Comparison of ENCODE assay signal across 9 cellular contexts in the genomic region with DNA sequence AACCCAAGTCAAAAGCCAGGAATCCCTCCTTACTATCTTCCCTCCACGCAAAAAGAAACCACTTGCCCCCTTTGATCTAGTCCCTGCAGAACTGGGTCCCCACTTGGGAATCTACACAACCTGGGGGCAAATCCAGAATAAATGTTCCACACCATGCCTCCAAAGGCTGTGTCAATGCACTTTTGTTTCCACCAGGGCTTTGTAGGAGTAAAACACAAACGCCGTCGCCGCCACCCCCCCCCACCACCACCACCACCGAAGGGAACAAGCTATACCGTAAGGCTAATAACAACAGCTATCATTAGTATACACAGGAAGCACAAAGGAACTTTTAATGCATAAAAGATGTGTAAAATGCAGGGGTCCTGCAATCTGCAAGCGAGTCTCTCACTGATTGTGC. TPM values are rescaled to one million over a fixed set of nuclear protein-coding genes. Genes with fewer than 3 reads are reported as not detected.
A peak's percentile ranks its signal among the peaks of the same experiment; 100 is the strongest.
DNase-seq lines count a peak whose midpoint lies in the region; ATAC-seq and TF ChIP-seq lines count a peak whose summit lies in the region.
"Had no signal": no experiment of that assay in that cellular context is flagged by ENCODE, and none has a peak within 500 bp of the region (broad histone marks: within the 10 kb centered on the region; RNA-seq: fewer than 3 reads in every experiment).

No MANE protein-coding gene starts in this region.

- H3K4me2 ChIP-seq in Karpas-422 (ENCODE audit: low read depth, low read length, poor library complexity, severe bottlenecking): peak overlapping the region; percentile 42
- H3K4me2 ChIP-seq in neural progenitor cell: peak overlapping the region; percentile 95

- H4K20me1 ChIP-seq in Karpas-422 (ENCODE audit: insufficient read depth, low read depth, low read length) (peaks cover 87% of the 10 kb centered on the region), neural progenitor cell (ENCODE audit: low read depth) (peaks cover 98% of the 10 kb centered on the region)

- POLR2A ChIA-PET in CD8-positive, alpha-beta memory T cell (lab: Charles Lee): interaction anchor here (0.6 kb wide), 1 partner anchor 12 kb away, joined by 3 read pairs; no protein-coding TSS in a partner anchor

- intact Hi-C loops in body of pancreas (cut with DNase I): no loop called here

- CTCF ChIA-PET in CD8-positive, alpha-beta memory T cell (lab: Charles Lee): no interaction called here

- H3K9me3 Mint-ChIP-seq in CD8-positive, alpha-beta memory T cell: no peaks in the 10 kb centered on the region
- peaks cover 25% of the 10 kb centered on the region for H3K9me3 Mint-ChIP-seq in neural progenitor cell

- no peaks in the 10 kb centered on the region for H3K36me3 ChIP-seq in CD8-positive, alpha-beta memory T cell (ENCODE audit: insufficient read depth, low read length)
- H3K36me3 ChIP-seq in Karpas-422 (ENCODE audit: insufficient read depth, low read length) (no peaks in the 10 kb centered on the region), body of pancreas (replicated peaks in 1 of 2; ENCODE audit: insufficient read depth in 1 of 2, low read depth in 2 of 2) (no peaks in the 10 kb centered on the region), neural progenitor cell (no peaks in the 10 kb centered on the region)

- H3K27me3 Mint-ChIP-seq in CD8-positive, alpha-beta memory T cell: peaks cover 0 to 21% of the 10 kb centered on the region in 2 donors
- H3K27me3 Mint-ChIP-seq in neural progenitor cell (ENCODE audit: insufficient read depth, low read depth): peaks cover 7% of the 10 kb centered on the region

- H3F3A ChIP-seq in neural progenitor cell (ENCODE audit: low read depth): peaks cover 33% of the 10 kb centered on the region

- no peak for DNase-seq in CD8-positive, alpha-beta memory T cell
- DNase-seq in Karpas-422: no peak
- DNase-seq in body of pancreas: no peak
- DNase-seq in neural progenitor cell (ENCODE audit: low spot score): no peak
- no peak for DNase-seq in dermis blood vessel endothelial cell
- DNase-seq in ureter (ENCODE audit: low spot score): no peak
- no peak for DNase-seq in GOT3 (lab: John Stamatoyannopoulos, UW)
- DNase-seq: NCI-H1417 treated with DMSO at 0.1 percent for 48 hours had no signal

- no peaks in the 10 kb centered on the region for H3K9me3 ChIP-seq in CD8-positive, alpha-beta memory T cell (ENCODE audit: low read length)
- H3K9me3 ChIP-seq in Karpas-422 (ENCODE audit: low read length) (no peaks in the 10 kb centered on the region), body of pancreas (no peaks in the 10 kb centered on the region), neural progenitor cell (ENCODE audit: low read depth) (no peaks in the 10 kb centered on the region)

- peak overlapping the region in 7 of 8 donors; percentile 17 to 77 (median 47) for H3K27ac Mint-ChIP-seq in CD8-positive, alpha-beta memory T cell
- no peak overlapping the region for H3K27ac Mint-ChIP-seq in neural progenitor cell

- H3K4me3 ChIP-seq in CD8-positive, alpha-beta memory T cell (ENCODE audit: low read length): no peak overlapping the region
- H3K4me3 ChIP-seq in Karpas-422 (ENCODE audit: low read length) (no peak overlapping the region), body of pancreas (no peak overlapping the region), neural progenitor cell (peak overlapping the region; percentile 48)

- H3K9me2 ChIP-seq in Karpas-422 (replicated peaks; ENCODE audit: insufficient read depth, low read length): no peaks in the 10 kb centered on the region

- H2AFZ ChIP-seq in Karpas-422 (ENCODE audit: low read length): no peak overlapping the region
- H2AFZ ChIP-seq in neural progenitor cell (replicated peaks): no peak overlapping the region

- no peaks in the 10 kb centered on the region for H3K27me3 ChIP-seq in CD8-positive, alpha-beta memory T cell (ENCODE audit: insufficient read depth, low read length, poor library complexity, severe bottlenecking)
- no peaks in the 10 kb centered on the region for H3K27me3 ChIP-seq in Karpas-422 (ENCODE audit: low read length)
- no peaks in the 10 kb centered on the region for H3K27me3 ChIP-seq in body of pancreas
- peaks cover 70% of the 10 kb centered on the region for H3K27me3 ChIP-seq in neural progenitor cell

- H3K9ac ChIP-seq in Karpas-422 (ENCODE audit: low read length): no peak overlapping the region
- no peak overlapping the region for H3K9ac ChIP-seq in neural progenitor cell

- TF ChIP-seq CTCF in body of pancreas (IDR thresholded peaks at IDR 0.05): no peak
- no peak for TF ChIP-seq CTCF in neural progenitor cell (IDR thresholded peaks at IDR 0.05)

- peak overlapping the region; percentile 45 to 90 (median 80) for H3K4me3 Mint-ChIP-seq in CD8-positive, alpha-beta memory T cell
- H3K4me3 Mint-ChIP-seq in neural progenitor cell: peak overlapping the region; percentile 81

- peaks cover 0 to 2% (median 0%) of the 10 kb centered on the region in 3 donors for H3K36me3 Mint-ChIP-seq in CD8-positive, alpha-beta memory T cell
- H3K36me3 Mint-ChIP-seq in neural progenitor cell: peaks cover 2% of the 10 kb centered on the region

- no peak for TF ChIP-seq POLR2A in body of pancreas (IDR thresholded peaks at IDR 0.05)

- H3K27ac ChIP-seq in CD8-positive, alpha-beta memory T cell (ENCODE audit: low read depth, low read length): no peak overlapping the region
- H3K27ac ChIP-seq in Karpas-422 (ENCODE audit: low read length) (no peak overlapping the region), body of pancreas (peak overlapping the region in 3 of 4 donors; percentile 77 to 83 (median 80)), neural progenitor cell (no peak overlapping the region)
- H3K27ac ChIP-seq: HL-60 had no signal

- ATAC-seq in body of pancreas: no peak

- H3K4me1 Mint-ChIP-seq in CD8-positive, alpha-beta memory T cell: peaks cover 58 to 87% (median 79%) of the 10 kb centered on the region in 3 donors
- H3K4me1 Mint-ChIP-seq in neural progenitor cell: peaks cover 74% of the 10 kb centered on the region

- 17 to 19% methylated on average over 1 to 8 of the region's 8 CpGs for WGBS in body of pancreas, 2 donors

- peaks cover 47% of the 10 kb centered on the region for H3K4me1 ChIP-seq in CD8-positive, alpha-beta memory T cell (ENCODE audit: insufficient read depth, low read length)
- H3K4me1 ChIP-seq in Karpas-422 (ENCODE audit: low read length) (peaks cover 67% of the 10 kb centered on the region), body of pancreas (peaks cover 84% of the 10 kb centered on the region), neural progenitor cell (peaks cover 84% of the 10 kb centered on the region)

- H3K79me2 ChIP-seq in Karpas-422 (ENCODE audit: low read length) (peaks cover 89% of the 10 kb centered on the region), neural progenitor cell (ENCODE audit: low read depth) (peaks cover 100% of the 10 kb centered on the region)

RNA-seq across cellular contexts. Expression of a gene that starts 13.3 kb away (rescaled TPM):
- total RNA-seq in CD8-positive, alpha-beta memory T cell: 10 to 100 TPM; 62.6 to 67.7 TPM
- polyA plus RNA-seq in CD8-positive, alpha-beta memory T cell: 7.2 TPM
- total RNA-seq in Karpas-422 (2014; rRNA removed; shearing (Covaris generic); ENCODE audit: low replicate concordance): 43.7 and 49.9 TPM in 2 replicates
- total RNA-seq in body of pancreas (10 to 100 TPM; 13.2 to 23.6 TPM), neural progenitor cell (ENCODE audit: low replicate concordance) (29.5 and 32.4 TPM in 2 replicates), dermis blood vessel endothelial cell (8.8 and 31.6 TPM in 2 replicates), ureter (41.3 TPM)

Comparison
In these comparisons a context has a peak if more than half of its experiments do, and no peak if none do; other contexts are left out.
1. H3K27ac ChIP-seq: peak in body of pancreas (3 of 4); none in CD8-positive, alpha-beta memory T cell (single experiment), Karpas-422 (single experiment) and neural progenitor cell (single experiment).